In the genomic region with DNA sequence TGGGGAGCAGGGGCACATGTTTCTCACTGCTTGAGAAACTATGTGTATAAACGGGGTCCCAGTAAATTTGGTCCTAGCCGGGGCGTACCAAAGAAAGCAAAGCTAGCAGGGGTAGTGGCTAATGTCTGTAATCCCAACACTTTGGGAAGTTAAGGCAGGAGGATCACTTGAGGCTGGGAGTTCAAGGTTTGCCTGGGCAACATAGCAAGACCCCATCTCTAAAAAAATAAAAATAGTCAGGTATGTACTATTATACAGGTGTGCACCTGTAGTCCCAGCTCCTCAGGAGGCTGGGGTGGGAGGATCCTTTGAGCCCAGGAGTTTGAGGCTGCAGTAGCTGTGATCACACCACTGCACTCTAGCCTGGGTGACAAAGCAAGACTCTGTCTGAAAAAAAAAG, we compare ENCODE assay signal across 10 cellular contexts.
A peak's percentile ranks its signal among the peaks of the same experiment; 100 is the strongest.
DNase-seq lines count a peak whose midpoint lies in the region; ATAC-seq and TF ChIP-seq lines count a peak whose summit lies in the region.
"Had no signal": no experiment of that assay in that cellular context is flagged by ENCODE, and none has a peak within 500 bp of the region (broad histone marks: within the 10 kb centered on the region; RNA-seq: fewer than 3 reads in every experiment).

No MANE protein-coding gene starts in this region.

- peaks cover 26% of the 10 kb centered on the region for H3K9me3 ChIP-seq in PC-9 (ENCODE audit: insufficient read depth, low read depth)
- H3K9me3 ChIP-seq in upper lobe of left lung, result no peaks in the 10 kb centered on the region
- H3K9me3 ChIP-seq: tibial nerve had no signal

- H4K20me1 ChIP-seq in PC-9 (ENCODE audit: insufficient read depth), result no peaks in the 10 kb centered on the region

- peak overlapping the region; percentile 99 for H3K27ac Mint-ChIP-seq in mesothelial cell of epicardium
- H3K27ac Mint-ChIP-seq: dendritic cell treated with granulocyte-macrophage colony-stimulating factor and Interleukin-4, amounts not matched to agents 40 ng/mL and 50 ng/mL, for 4 days had no signal

- H3K4me2 ChIP-seq in PC-9, result peak overlapping the region; percentile 68

- intact Hi-C loops in PC-9 (cut with micrococcal nuclease; ENCODE audit: unreplicated experiment), result loop anchor here (1.0 to 5.0 kb wide), 3 partner anchors 137 to 719 kb away; partner anchors contain the start of gene PPP1R12A

- CTCF ChIA-PET in PC-9 (lab: Charles Lee) (interaction anchor here (0.6 kb wide), 1 partner anchor 160 kb away, joined by 5 read pairs; no protein-coding TSS in a partner anchor), HEK293T (lab: Yijun Ruan, JAX) (interaction anchor here (0.8 to 1.1 kb wide), 2 partner anchors 16 to 142 kb away, joined by 3 to 4 read pairs; partner anchors contain the start of gene PAWR)

- no peak overlapping the region for H2AFZ ChIP-seq in PC-9

- no peak for ATAC-seq in upper lobe of left lung (ENCODE audit: low FRiP score in 2 of 2)
- ATAC-seq in HG03139 (IDR thresholded peaks at IDR 0.05; ENCODE audit: unreplicated experiment), result no peak

- no peak for TF ChIP-seq CTCF in PC-9 (conservative IDR thresholded peaks at IDR 0.05)
- TF ChIP-seq CTCF in coronary artery (IDR thresholded peaks at IDR 0.05), result no peak
- no peak for TF ChIP-seq CTCF in mesothelial cell of epicardium (IDR thresholded peaks at IDR 0.05; ENCODE audit: unreplicated experiment)
- no peak for TF ChIP-seq CTCF in upper lobe of left lung (IDR thresholded peaks at IDR 0.05)

- no peak for TF ChIP-seq EP300 in upper lobe of left lung (IDR thresholded peaks at IDR 0.05)

- peaks cover 36% of the 10 kb centered on the region for H3K36me3 ChIP-seq in PC-9 (ENCODE audit: low read depth)
- peaks cover 0 to 7% (median 0%) of the 10 kb centered on the region in 4 donors for H3K36me3 ChIP-seq in upper lobe of left lung
- H3K36me3 ChIP-seq: tibial nerve had no signal

- peaks cover 24% of the 10 kb centered on the region for H3K36me3 Mint-ChIP-seq in mesothelial cell of epicardium
- H3K36me3 Mint-ChIP-seq: CD4-positive, CD25-positive, alpha-beta regulatory T cell had no signal

- no TSS peak for BruUV-seq in PC-9 (replicated peaks; lab: Mats Ljungman, UMichigan)

- no peak for DNase-seq in PC-9
- DNase-seq in coronary artery (ENCODE audit: low spot score), result no peak
- DNase-seq in mesothelial cell of epicardium (ENCODE audit: low spot score in 2 of 2, unreplicated experiment in 2 of 2), result no peak
- no peak for DNase-seq in upper lobe of left lung
- no peak for DNase-seq in HEK293T (ENCODE audit: extremely low spot score)
- DNase-seq in SHP77 treated with DMSO at 0.1 percent for 48 hours (lab: John Stamatoyannopoulos, UW), result no peak

- peaks cover 50% of the 10 kb centered on the region for H3K4me1 Mint-ChIP-seq in mesothelial cell of epicardium
- H3K4me1 Mint-ChIP-seq: CD4-positive, CD25-positive, alpha-beta regulatory T cell had no signal

- no peaks in the 10 kb centered on the region for H3K9me2 ChIP-seq in PC-9 (ENCODE audit: insufficient read depth)

- peaks cover 9% of the 10 kb centered on the region for H3K9me3 Mint-ChIP-seq in mesothelial cell of epicardium
- H3K9me3 Mint-ChIP-seq: dendritic cell treated with granulocyte-macrophage colony-stimulating factor and Interleukin-4, amounts not matched to agents 40 ng/mL and 50 ng/mL, for 4 days had no signal

- peaks cover 61% of the 10 kb centered on the region for H3K4me1 ChIP-seq in PC-9 (replicated peaks; ENCODE audit: insufficient read depth)
- H3K4me1 ChIP-seq in upper lobe of left lung, result peaks cover 18 to 24% (median 20%) of the 10 kb centered on the region in 4 donors

- H3K4me3 Mint-ChIP-seq in mesothelial cell of epicardium, result no peak overlapping the region
- H3K4me3 Mint-ChIP-seq: CD4-positive, CD25-positive, alpha-beta regulatory T cell; dendritic cell treated with granulocyte-macrophage colony-stimulating factor and Interleukin-4, amounts not matched to agents 40 ng/mL and 50 ng/mL, for 4 days had no signal

- H3K4me3 ChIP-seq in PC-9 (peak overlapping the region; percentile 37; the same call in 1 of the 2 replicates), coronary artery (no peak overlapping the region), upper lobe of left lung (no peak overlapping the region)
- H3K4me3 ChIP-seq: tibial nerve had no signal

- WGBS in upper lobe of left lung, 2 donors, result 84 to 88% methylated on average over 3 of the region's 3 CpGs

- TF ChIP-seq POLR2A in upper lobe of left lung (IDR thresholded peaks at IDR 0.05), result no peak

- H3K27me3 ChIP-seq in PC-9 (ENCODE audit: insufficient read depth, low read depth) (no peaks in the 10 kb centered on the region), upper lobe of left lung (no peaks in the 10 kb centered on the region)
- H3K27me3 ChIP-seq: tibial nerve had no signal

- no peaks in the 10 kb centered on the region for H3K27me3 Mint-ChIP-seq in mesothelial cell of epicardium (ENCODE audit: low read depth)
- H3K27me3 Mint-ChIP-seq: CD4-positive, CD25-positive, alpha-beta regulatory T cell; dendritic cell treated with granulocyte-macrophage colony-stimulating factor and Interleukin-4, amounts not matched to agents 40 ng/mL and 50 ng/mL, for 4 days had no signal

- H3K79me2 ChIP-seq in PC-9 (ENCODE audit: low read depth), result no peaks in the 10 kb centered on the region; the same call in 1 of the 2 replicates

- POLR2A ChIA-PET in PC-9 (lab: Charles Lee; ENCODE audit: unreplicated experiment) (interaction anchor here (0.6 to 1.7 kb wide), 2 partner anchors 12 to 128 kb away, joined by 4 to 21 read pairs; no protein-coding TSS in a partner anchor), HEK293T (lab: Yijun Ruan, JAX) (no interaction called here)

- peaks cover 54% of the 10 kb centered on the region for H3F3A ChIP-seq in PC-9 (ENCODE audit: insufficient read depth, low read depth)

- H3K27ac ChIP-seq in PC-9, result peak overlapping the region; percentile 99
- peak overlapping the region; percentile 40 to 79 for H3K27ac ChIP-seq in coronary artery
- H3K27ac ChIP-seq in upper lobe of left lung, result peak overlapping the region; percentile 52 to 79 (median 74)

TF ChIP-seq in HEK293T, 16 proteins besides CTCF, POLR2A, EP300 and RAD21:
- TF ChIP-seq TARDBP (IDR thresholded peaks at IDR 0.05) (no peak), ZNF384 (IDR thresholded peaks at IDR 0.05) (no peak), SP1 (IDR thresholded peaks at IDR 0.05) (no peak), CTBP1 (IDR thresholded peaks at IDR 0.05; ENCODE audit: borderline replicate concordance) (no peak)
